Comparison of ENCODE assay signal across 1 cellular context in the genomic region with DNA sequence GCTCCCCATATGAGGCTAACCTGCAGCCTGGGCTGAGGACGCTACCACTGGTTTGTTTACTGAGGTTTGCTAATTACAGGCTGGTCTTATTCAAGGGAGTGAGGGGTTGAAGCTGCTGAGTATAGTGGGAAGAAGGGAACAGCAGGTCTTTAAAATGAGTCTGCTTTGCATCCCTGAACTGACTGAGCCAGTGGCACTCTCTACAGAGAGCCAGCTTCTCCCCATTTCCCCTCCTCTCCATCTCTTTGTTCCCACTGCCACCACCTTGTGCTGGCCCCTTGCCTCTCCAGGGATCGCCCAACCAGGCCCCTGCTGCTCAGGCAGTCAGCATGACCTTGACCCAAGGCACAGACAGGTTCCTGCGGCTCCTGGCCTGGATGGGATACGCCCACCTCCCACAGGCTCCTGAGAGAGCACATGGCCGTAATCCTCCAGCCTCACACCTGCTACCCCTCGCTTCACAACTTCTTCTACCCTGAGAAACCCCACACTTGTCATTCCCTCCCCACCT.
A peak's percentile ranks its signal among the peaks of the same experiment; 100 is the strongest.
TF ChIP-seq lines count a peak whose summit lies in the region.

No MANE protein-coding gene starts in this region.

TF ChIP-seq in WTC11, 78 proteins besides CTCF, POLR2A, EP300 and RAD21 (continued from another document):
- TF ChIP-seq, protein P1, sequence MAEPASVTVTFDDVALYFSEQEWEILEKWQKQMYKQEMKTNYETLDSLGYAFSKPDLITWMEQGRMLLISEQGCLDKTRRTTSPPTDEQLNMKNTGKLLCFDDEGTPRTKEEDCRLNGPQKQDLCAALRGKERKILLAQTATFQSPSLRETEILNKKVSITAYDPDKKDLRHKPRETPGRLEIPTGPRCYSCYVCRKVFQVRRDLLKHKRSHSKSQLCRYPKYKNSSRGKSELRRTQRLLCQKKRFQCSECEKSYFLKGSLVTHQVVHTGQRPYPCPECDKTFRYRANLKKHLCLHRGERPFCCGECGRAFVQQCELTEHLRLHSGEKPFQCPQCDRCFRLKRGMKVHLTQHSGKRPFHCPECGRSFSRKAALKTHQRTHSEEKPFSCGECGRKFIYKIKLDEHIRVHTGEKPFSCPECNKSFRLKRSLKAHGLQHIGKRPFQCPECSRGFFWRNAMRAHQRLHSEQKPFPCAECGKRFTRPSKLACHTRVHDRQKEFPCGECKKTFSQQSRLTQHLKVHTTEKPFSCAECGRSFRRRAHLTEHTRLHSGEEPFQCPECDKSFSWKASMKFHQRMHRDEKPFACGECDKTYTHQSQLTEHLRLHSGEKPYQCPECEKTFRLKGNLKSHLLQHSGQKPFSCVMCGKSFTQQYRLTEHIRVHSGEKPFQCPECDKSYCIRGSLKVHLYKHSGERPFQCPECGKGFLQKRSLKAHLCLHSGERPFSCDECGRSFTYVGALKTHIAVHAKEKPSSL (CRISPR knock-in tag; conservative IDR thresholded peaks at IDR 0.05) = no peak
- no peak for TF ChIP-seq KAT7 (CRISPR knock-in tag; IDR thresholded peaks at IDR 0.05; ENCODE audit: borderline replicate concordance)
- TF ChIP-seq RORB (CRISPR knock-in tag; IDR thresholded peaks at IDR 0.05) = no peak
- TF ChIP-seq, protein P2, sequence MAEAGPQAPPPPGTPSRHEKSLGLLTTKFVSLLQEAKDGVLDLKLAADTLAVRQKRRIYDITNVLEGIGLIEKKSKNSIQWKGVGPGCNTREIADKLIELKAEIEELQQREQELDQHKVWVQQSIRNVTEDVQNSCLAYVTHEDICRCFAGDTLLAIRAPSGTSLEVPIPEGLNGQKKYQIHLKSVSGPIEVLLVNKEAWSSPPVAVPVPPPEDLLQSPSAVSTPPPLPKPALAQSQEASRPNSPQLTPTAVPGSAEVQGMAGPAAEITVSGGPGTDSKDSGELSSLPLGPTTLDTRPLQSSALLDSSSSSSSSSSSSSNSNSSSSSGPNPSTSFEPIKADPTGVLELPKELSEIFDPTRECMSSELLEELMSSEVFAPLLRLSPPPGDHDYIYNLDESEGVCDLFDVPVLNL (CRISPR knock-in tag; IDR thresholded peaks at IDR 0.05; ENCODE audit: borderline replicate concordance, low read depth) = no peak
- 0 out of 2 replicates have a peak, but pooled peaks have one; percentile 49 for TF ChIP-seq CREB1 (CRISPR knock-in tag; IDR thresholded peaks at IDR 0.05)
- no peak for TF ChIP-seq ELF4 (CRISPR knock-in tag; IDR thresholded peaks at IDR 0.05; ENCODE audit: low read depth)
- no peak for TF ChIP-seq JUN (CRISPR knock-in tag; IDR thresholded peaks at IDR 0.05)
- peak; percentile 60; the same call in 1 of the 2 replicates for TF ChIP-seq ETV6 (CRISPR knock-in tag; IDR thresholded peaks at IDR 0.05)
- TF ChIP-seq SMAD3 (CRISPR knock-in tag; IDR thresholded peaks at IDR 0.05; ENCODE audit: borderline replicate concordance) = no peak
- TF ChIP-seq, protein P3, sequence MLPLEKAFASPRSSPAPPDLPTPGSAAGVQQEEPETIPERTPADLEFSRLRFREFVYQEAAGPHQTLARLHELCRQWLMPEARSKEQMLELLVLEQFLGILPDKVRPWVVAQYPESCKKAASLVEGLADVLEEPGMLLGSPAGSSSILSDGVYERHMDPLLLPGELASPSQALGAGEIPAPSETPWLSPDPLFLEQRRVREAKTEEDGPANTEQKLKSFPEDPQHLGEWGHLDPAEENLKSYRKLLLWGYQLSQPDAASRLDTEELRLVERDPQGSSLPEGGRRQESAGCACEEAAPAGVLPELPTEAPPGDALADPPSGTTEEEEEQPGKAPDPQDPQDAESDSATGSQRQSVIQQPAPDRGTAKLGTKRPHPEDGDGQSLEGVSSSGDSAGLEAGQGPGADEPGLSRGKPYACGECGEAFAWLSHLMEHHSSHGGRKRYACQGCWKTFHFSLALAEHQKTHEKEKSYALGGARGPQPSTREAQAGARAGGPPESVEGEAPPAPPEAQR (CRISPR knock-in tag; IDR thresholded peaks at IDR 0.05) = no peak
- TF ChIP-seq TEAD1 (CRISPR knock-in tag; IDR thresholded peaks at IDR 0.05) = no peak
